Comparison of ENCODE assay signal across 16 cellular contexts in the genomic region with DNA sequence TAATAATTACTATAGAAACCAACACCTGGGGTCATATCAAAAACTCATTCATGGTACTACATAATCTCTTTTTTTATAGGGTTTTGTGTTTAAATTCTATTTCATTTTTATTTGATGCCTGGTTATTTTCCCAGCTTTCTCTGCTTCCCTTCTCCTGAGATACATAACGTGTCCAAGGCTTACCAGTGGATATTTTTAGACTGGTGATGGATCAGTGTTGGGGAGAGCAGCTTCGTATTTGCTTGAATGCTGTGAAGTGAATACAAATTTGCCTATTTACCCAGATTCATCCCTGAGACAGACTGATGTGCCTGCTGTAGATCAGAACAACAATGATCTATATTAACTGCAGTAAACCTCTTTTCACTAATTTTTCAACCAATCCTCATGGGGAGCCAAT. TPM values are rescaled to one million over a fixed set of nuclear protein-coding genes. Genes with fewer than 3 reads are reported as not detected.
"Had no signal": no experiment of that assay in that cellular context is flagged by ENCODE, and none has a peak within 500 bp of the region (broad histone marks: within the 10 kb centered on the region; RNA-seq: fewer than 3 reads in every experiment).

No MANE protein-coding gene starts in this region.

- H3K79me2 ChIP-seq: hepatocyte had no signal

- H3K27me3 ChIP-seq: hepatocyte, ovary, sigmoid colon, SJCRH30, spleen, stomach had no signal

- DNase-seq: activated CD4-positive, alpha-beta T cell treated with anti-CD3 and anti-CD28 coated beads for 1 hour; activated CD4-positive, alpha-beta T cell treated with anti-CD3 and anti-CD28 coated beads, Interleukin-2, amount 50 U/mL, for 4 hours; activated gamma-delta T cell treated with Interleukin-2 at 50 U/mL for 16 hours; activated T-cell treated with anti-CD3 and anti-CD28 coated beads, Interleukin-2, amount 50 U/mL, for 48 hours; caudate nucleus; left ventricle myocardium inferior; ovary; sigmoid colon; SJCRH30; spleen; stomach had no signal

- H3K27me3 Mint-ChIP-seq: memory B cell had no signal

- H3K36me3 ChIP-seq: esophagus muscularis mucosa, left ventricle myocardium inferior, ovary, sigmoid colon, SJCRH30, spleen, stomach had no signal

- H3K4me2 ChIP-seq: hepatocyte had no signal

- H3K4me3 ChIP-seq: esophagus muscularis mucosa, hepatocyte, left ventricle myocardium inferior, ovary, sigmoid colon, SJCRH30, stomach had no signal

- FAIRE-seq: colon had no signal

- H3K36me3 Mint-ChIP-seq: memory B cell had no signal

- H2AFZ ChIP-seq: hepatocyte had no signal

- H3K9me3 Mint-ChIP-seq: memory B cell, neural crest cell had no signal

- H3K4me3 Mint-ChIP-seq: neural crest cell had no signal

- H3K27ac ChIP-seq: esophagus muscularis mucosa, hepatocyte, left ventricle myocardium inferior, ovary, sigmoid colon, SJCRH30, stomach had no signal

- H3K4me1 ChIP-seq: SJCRH30 had no signal

- H3K9me3 ChIP-seq: esophagus muscularis mucosa, left ventricle myocardium inferior, ovary, sigmoid colon, SJCRH30, spleen, stomach had no signal

RNA-seq across cellular contexts. Expression of gene FOXJ1, which starts 43.2 kb away (rescaled TPM):
- total RNA-seq: left ventricle myocardium inferior had no signal
